Comparison of ENCODE assay signal across 21 cellular contexts in the genomic region with DNA sequence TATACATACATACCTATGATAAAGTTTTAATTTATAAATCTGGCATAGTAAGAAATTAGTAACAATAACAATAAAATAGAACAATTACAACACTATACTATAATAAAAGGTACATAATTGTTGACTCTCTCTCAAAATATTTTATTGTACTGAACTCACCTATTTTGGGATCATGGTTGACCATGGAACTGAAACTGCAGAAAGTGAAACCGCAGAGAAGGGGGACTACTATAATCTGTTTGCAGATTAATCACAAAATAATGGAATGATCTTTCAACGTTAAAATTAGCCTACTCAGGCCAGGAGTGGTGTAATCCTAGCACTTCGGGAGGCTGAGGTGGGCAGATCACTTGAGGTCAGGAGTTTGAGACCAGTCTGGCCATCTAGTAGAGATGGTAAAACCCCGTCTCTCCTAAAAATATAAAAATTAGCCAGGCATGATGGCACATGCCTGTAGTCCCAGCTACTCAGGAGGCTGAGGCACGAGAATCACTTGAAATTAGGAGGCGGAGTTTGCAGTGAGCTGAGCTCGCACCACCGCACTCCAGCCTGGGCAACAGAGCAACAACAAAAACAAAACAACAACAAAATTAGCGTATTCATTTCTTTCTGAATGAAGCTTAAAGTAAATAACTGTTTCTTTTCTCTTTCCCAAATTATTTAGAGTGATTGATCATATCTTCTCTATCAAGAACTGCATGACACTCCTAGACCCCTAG. TPM values are rescaled to one million over a fixed set of nuclear protein-coding genes. Genes with fewer than 3 reads are reported as not detected.
DNase-seq lines count a peak whose midpoint lies in the region; ATAC-seq, FAIRE-seq and TF ChIP-seq lines count a peak whose summit lies in the region.
"Had no signal": no experiment of that assay in that cellular context is flagged by ENCODE, and none has a peak within 500 bp of the region (broad histone marks: within the 10 kb centered on the region; RNA-seq: fewer than 3 reads in every experiment).

No MANE protein-coding gene starts in this region.

- H3K36me3 ChIP-seq in BLaER1 (0 out of 2 replicates have a peak, but pooled peaks cover under 1% of the 10 kb centered on the region), small intestine (ENCODE audit: control insufficient read depth in 2 of 2, insufficient read depth in 2 of 2, low read length in 2 of 2) (no peaks in the 10 kb centered on the region), tibial nerve (no peaks in the 10 kb centered on the region)
- H3K36me3 ChIP-seq: right lobe of liver had no signal

- H3K4me1 ChIP-seq in BLaER1 (peaks cover 19% of the 10 kb centered on the region), small intestine (ENCODE audit: control insufficient read depth in 2 of 2, insufficient read depth in 1 of 2, low read depth in 1 of 2, low read length in 1 of 2) (peaks cover 0 to 3% of the 10 kb centered on the region in 2 donors), tibial nerve (peaks cover 0 to 18% (median 0%) of the 10 kb centered on the region in 4 donors)
- H3K4me1 ChIP-seq: right lobe of liver had no signal

- H3K27me3 ChIP-seq in BLaER1 (no peaks in the 10 kb centered on the region), small intestine (ENCODE audit: control insufficient read depth in 2 of 2, insufficient read depth in 2 of 2, low read length in 2 of 2) (no peaks in the 10 kb centered on the region), tibial nerve (peaks cover 0 to 12% of the 10 kb centered on the region in 2 donors)
- H3K27me3 ChIP-seq: right lobe of liver had no signal

- no peak for TF ChIP-seq POLR2A in tibial nerve (IDR thresholded peaks at IDR 0.05)

- no peaks in the 10 kb centered on the region for H3K27me3 Mint-ChIP-seq in central memory CD8-positive, alpha-beta T cell

- H3K4me3 Mint-ChIP-seq in central memory CD8-positive, alpha-beta T cell = peak overlapping the region; percentile 55

- no peak overlapping the region for H3K27ac ChIP-seq in BLaER1
- H3K27ac ChIP-seq in small intestine (ENCODE audit: low read depth in 1 of 2, low read length in 1 of 2) = no peak overlapping the region
- H3K27ac ChIP-seq in tibial nerve = peak overlapping the region in 1 of 4 donors; percentile 26
- H3K27ac ChIP-seq: coronary artery, right lobe of liver had no signal

- peaks cover 27% of the 10 kb centered on the region for H3K36me3 Mint-ChIP-seq in central memory CD8-positive, alpha-beta T cell (ENCODE audit: insufficient read depth)

- H3K4me1 Mint-ChIP-seq in central memory CD8-positive, alpha-beta T cell = peaks cover 68% of the 10 kb centered on the region

- TF ChIP-seq CTCF in GM12865 (IDR thresholded peaks at IDR 0.05; ENCODE audit: insufficient read depth, low read depth, low read length, missing control alignments) (no peak), tibial nerve (IDR thresholded peaks at IDR 0.05) (no peak)

- no peaks in the 10 kb centered on the region for H4K20me1 ChIP-seq in BLaER1

- H3K9me3 ChIP-seq in BLaER1 (peaks cover 23% of the 10 kb centered on the region), small intestine (ENCODE audit: control insufficient read depth, low read depth) (no peaks in the 10 kb centered on the region), tibial nerve (peaks cover 0 to 5% (median 0%) of the 10 kb centered on the region in 4 donors)
- H3K9me3 ChIP-seq: right lobe of liver had no signal

- H3K4me2 ChIP-seq in BLaER1 = peak overlapping the region; percentile 29

- H3K9ac ChIP-seq in BLaER1 = no peak overlapping the region

- no peak overlapping the region for H3K4me3 ChIP-seq in BLaER1
- H3K4me3 ChIP-seq in GM12865 (ENCODE audit: low read depth, low read length) = peak overlapping the region; percentile 14
- H3K4me3 ChIP-seq in small intestine (ENCODE audit: low read depth in 1 of 2, low read length in 2 of 2) = no peak overlapping the region
- no peak overlapping the region for H3K4me3 ChIP-seq in tibial nerve
- H3K4me3 ChIP-seq: coronary artery, right lobe of liver had no signal

- TF ChIP-seq EP300 in tibial nerve (IDR thresholded peaks at IDR 0.05) = no peak

- DNase-seq in GM12865 (ENCODE audit: low read depth) = peak; percentile 59
- DNase-seq in T follicular helper cell (ENCODE audit: low read depth) = peak; percentile 15
- peak in 1 of 2 donors; percentile 44 for DNase-seq in central memory CD8-positive, alpha-beta T cell (ENCODE audit: low spot score in 2 of 2)
- no peak for DNase-seq in small intestine
- no peak for DNase-seq in stimulated activated CD4-positive, alpha-beta T cell treated with anti-CD3 and anti-CD28 coated beads, Interleukin-2, amount 100 ng/mL, for 24 hours
- no peak for DNase-seq in tibial nerve (ENCODE audit: low spot score in 2 of 2)
- DNase-seq: AML-193, DMS79 treated with DMSO at 0.1 percent for 48 hours, erythroblast, head of caudate nucleus, NCI-H1105 treated with DMSO at 0.1 percent for 48 hours, NCI-H2227 treated with DMSO at 0.1 percent for 48 hours, right lobe of liver had no signal

- peak overlapping the region; percentile 95 for H3K27ac Mint-ChIP-seq in central memory CD8-positive, alpha-beta T cell (ENCODE audit: low read depth)

- FAIRE-seq in small intestine (lab: Jason Lieb, UNC) = no peak
- FAIRE-seq: islet of Langerhans had no signal

- H3K9me3 Mint-ChIP-seq in central memory CD8-positive, alpha-beta T cell = peaks cover 7% of the 10 kb centered on the region

- 66 to 74% (median 68%) methylated on average over 9 of the region's 9 CpGs for WGBS in small intestine, 3 donors
- 79 to 80% methylated on average over 9 of the region's 9 CpGs for WGBS in tibial nerve, 2 donors

- ATAC-seq in central memory CD8-positive, alpha-beta T cell (replicated peaks; ENCODE audit: extremely low read depth, poor library complexity, severe bottlenecking) = peak; percentile 45
- ATAC-seq in GM19351 (IDR thresholded peaks at IDR 0.05; ENCODE audit: unreplicated experiment) = no peak
- ATAC-seq: HCT116 had no signal

RNA-seq across cellular contexts. Expression of gene IKZF3, which starts 45.7 kb away (rescaled TPM):
- 1 to 10 TPM in 2 of 3 donors, under 1 TPM in 1; 0.67 to 1.6 (median 1.4) TPM for polyA plus RNA-seq in small intestine
- total RNA-seq in tibial nerve = 1 to 10 TPM in 2 of 4 donors, under 1 TPM in 2; 0.30 to 1.9 (median 1.0) TPM

RNA-seq across cellular contexts. Expression of gene ZPBP2, which starts 49.6 kb away (rescaled TPM):
- polyA plus RNA-seq in small intestine = not detected
- not detected for total RNA-seq in tibial nerve
- total RNA-seq: mesenteric fat pad, omental fat pad, right lobe of liver, SK-MEL-5 had no signal

Comparison
In these comparisons a context has a peak if more than half of its experiments do, and no peak if none do; other contexts are left out.
1. DNase-seq: peak in GM12865 (single experiment) and T follicular helper cell (single experiment); none in small intestine (single experiment), stimulated activated CD4-positive, alpha-beta T cell treated with anti-CD3 and anti-CD28 coated beads, Interleukin-2, amount 100 ng/mL, for 24 hours (0 of 2) and tibial nerve (0 of 2).